In genomic region chr2:65551528-65551927, GRCh38 we compare ENCODE assay signal across 1 cellular context.
TF ChIP-seq lines count a peak whose summit lies in the region.

No MANE protein-coding gene starts in this region.

TF ChIP-seq in K562, 482 proteins besides CTCF, POLR2A, EP300 and RAD21 (continued from another document):
- no peak for TF ChIP-seq CHD7 (IDR thresholded peaks at IDR 0.05; ENCODE audit: low read depth, low read length)
- no peak for TF ChIP-seq BDP1 (IDR thresholded peaks at IDR 0.05; ENCODE audit: insufficient read depth, insufficient read length)
- 0 out of 2 replicates have a peak, but pooled peaks have one; percentile 28 for TF ChIP-seq MYC (IDR thresholded peaks at IDR 0.05; ENCODE audit: low read depth, low read length)
- no peak for TF ChIP-seq MYC (CRISPR knock-in tag; IDR thresholded peaks at IDR 0.05; ENCODE audit: borderline replicate concordance, low read depth)
- TF ChIP-seq HNRNPUL1 (IDR thresholded peaks at IDR 0.05; ENCODE audit: low read length): no peak
- TF ChIP-seq TEAD2 (tag; IDR thresholded peaks at IDR 0.05): no peak
- TF ChIP-seq ZNF57 (CRISPR knock-in tag; IDR thresholded peaks at IDR 0.05): no peak
- TF ChIP-seq YY1 (IDR thresholded peaks at IDR 0.05; ENCODE audit: borderline replicate concordance in 1 of 3, control insufficient read depth in 1 of 3, extremely low read depth in 1 of 3, insufficient read depth in 3 of 3, insufficient read length in 1 of 3, insufficient replicate concordance in 2 of 3, low read depth in 1 of 3, low read length in 2 of 3): no peak
- peak; percentile 74 for TF ChIP-seq L3MBTL2 (IDR thresholded peaks at IDR 0.05)
- 0 out of 2 replicates have a peak, but pooled peaks have one; percentile 33 for TF ChIP-seq MAX (CRISPR knock-in tag; IDR thresholded peaks at IDR 0.05)
- peak; percentile 29; the same call in 1 of the 2 replicates for TF ChIP-seq CXXC5 (CRISPR knock-in tag; IDR thresholded peaks at IDR 0.05)
- TF ChIP-seq CAMTA2 (CRISPR knock-in tag; conservative IDR thresholded peaks at IDR 0.05): no peak
- TF ChIP-seq ZNF592 (IDR thresholded peaks at IDR 0.05): peak; percentile 54; the same call in 1 of the 2 replicates
